12 cellular contexts compared by ENCODE assay signal in genomic region chr7:30912454-30912985, GRCh38. TPM values are rescaled to one million over a fixed set of nuclear protein-coding genes. Genes with fewer than 3 reads are reported as not detected.
A peak's percentile ranks its signal among the peaks of the same experiment; 100 is the strongest.
DNase-seq lines count a peak whose midpoint lies in the region; ATAC-seq and TF ChIP-seq lines count a peak whose summit lies in the region.
"Had no signal": no experiment of that assay in that cellular context is flagged by ENCODE, and none has a peak within 500 bp of the region (broad histone marks: within the 10 kb centered on the region; RNA-seq: fewer than 3 reads in every experiment).

No MANE protein-coding gene starts in this region.

- no peak overlapping the region for H2AFZ ChIP-seq in hepatocyte

- H3K9me3 ChIP-seq in hepatocyte (ENCODE audit: low read depth) = no peaks in the 10 kb centered on the region
- H3K9me3 ChIP-seq in psoas muscle = no peaks in the 10 kb centered on the region
- H3K9me3 ChIP-seq: SJSA1 had no signal

- H3K36me3 ChIP-seq in hepatocyte (replicated peaks; ENCODE audit: insufficient read depth, low read depth) (no peaks in the 10 kb centered on the region), psoas muscle (ENCODE audit: insufficient read depth in 1 of 2, low read depth in 1 of 2) (no peaks in the 10 kb centered on the region)
- H3K36me3 ChIP-seq: SJSA1 had no signal

- 89% methylated on average over 5 of the region's 5 CpGs for WGBS in hepatocyte (ENCODE audit: low lambda C conversion rate, missing lambda C conversion rate)
- WGBS in psoas muscle, 3 donors = 45 to 64% (median 46%) methylated on average over 5 of the region's 5 CpGs

- intact Hi-C loops in Right ventricle myocardium inferior (cut with DNase I) = no loop called here
- intact Hi-C loops in cardiac septum (cut with DNase I) = loop anchor here (5.0 kb wide), 1 partner anchor 160 kb away; the partner anchor contains the start of gene INMT
- intact Hi-C loops in psoas muscle (cut with DNase I) = no loop called here

- no peaks in the 10 kb centered on the region for H3K9me2 ChIP-seq in hepatocyte (replicated peaks; ENCODE audit: insufficient read depth)

- H3K79me2 ChIP-seq in hepatocyte = no peaks in the 10 kb centered on the region

- H3K27me3 ChIP-seq in hepatocyte (no peaks in the 10 kb centered on the region), psoas muscle (ENCODE audit: insufficient read depth in 3 of 3, low read length in 2 of 3) (no peaks in the 10 kb centered on the region)
- H3K27me3 ChIP-seq: SJSA1 had no signal

- H4K20me1 ChIP-seq in hepatocyte (ENCODE audit: insufficient read depth, poor library complexity, severe bottlenecking) = no peaks in the 10 kb centered on the region

- H3K4me1 ChIP-seq in hepatocyte (ENCODE audit: insufficient read depth) = peaks cover 30% of the 10 kb centered on the region
- H3K4me1 ChIP-seq in psoas muscle = peaks cover 5% of the 10 kb centered on the region

- peak; percentile 14 for ATAC-seq in Right ventricle myocardium inferior
- no peak for ATAC-seq in psoas muscle
- no peak for ATAC-seq in GM18873 (IDR thresholded peaks at IDR 0.05; ENCODE audit: low FRiP score, unreplicated experiment)
- no peak for ATAC-seq in HG02884 (IDR thresholded peaks at IDR 0.05; ENCODE audit: unreplicated experiment)
- ATAC-seq: stimulated activated naive CD8-positive, alpha-beta T cell treated with anti-CD3 and anti-CD28 coated beads, Interleukin-15, Interleukin-2, amounts not matched to agents 100 U/mL and 50 U/mL, for 24 hours had no signal

- H3K4me3 ChIP-seq in hepatocyte = no peak overlapping the region
- H3K4me3 ChIP-seq in psoas muscle = peak overlapping the region; percentile 60
- H3K4me3 ChIP-seq: SJSA1 had no signal

- H3K27ac ChIP-seq in hepatocyte (no peak overlapping the region), psoas muscle (no peak overlapping the region)
- H3K27ac ChIP-seq: SJSA1 had no signal

- DNase-seq in Right ventricle myocardium inferior (ENCODE audit: missing footprints) (peak; percentile 46), cardiac septum (ENCODE audit: low spot score) (no peak), hepatocyte (ENCODE audit: low spot score) (no peak), psoas muscle (no peak), NCI-H2029 (lab: John Stamatoyannopoulos, UW) (no peak)
- DNase-seq in activated CD4-positive, alpha-beta T cell treated with anti-CD3 and anti-CD28 coated beads, Interleukin-2, amount 50 U/mL, for 4 hours = no peak
- DNase-seq: NCI-H2029 treated with DMSO at 0.1 percent for 48 hours; stimulated activated naive CD8-positive, alpha-beta T cell treated with anti-CD3 and anti-CD28 coated beads, Interleukin-15, Interleukin-2, amounts not matched to agents 100 U/mL and 50 U/mL, for 24 hours had no signal

- TF ChIP-seq CTCF in hepatocyte (IDR thresholded peaks at IDR 0.05; ENCODE audit: poor library complexity) (no peak), psoas muscle (IDR thresholded peaks at IDR 0.05) (no peak)

- peak overlapping the region; percentile 46 for H3K4me2 ChIP-seq in hepatocyte

RNA-seq across cellular contexts. Expression of gene AQP1, which starts 0.9 kb away (rescaled TPM):
- 284 TPM for total RNA-seq in Right ventricle myocardium inferior
- 155 TPM for total RNA-seq in cardiac septum
- total RNA-seq in hepatocyte = 92.3 and 124 TPM in 2 replicates
- 183 and 241 TPM in 2 replicates for polyA plus RNA-seq in hepatocyte
- 100 to 1,000 TPM in 2 of 4 donors, 10 to 100 TPM in 2; 76.1 to 229 (median 110) TPM for total RNA-seq in psoas muscle
- 100 to 1,000 TPM in 1 of 3 donors, 10 to 100 TPM in 2; 75.0 to 130 (median 97.8) TPM for polyA plus RNA-seq in psoas muscle

RNA-seq across cellular contexts. Expression of gene GHRHR, which starts 51.2 kb away (rescaled TPM):
- total RNA-seq in Right ventricle myocardium inferior (not detected), cardiac septum (not detected), hepatocyte (12.2 TPM in 1 of 2 replicates, not detected in the other), psoas muscle (not detected)
- polyA plus RNA-seq in hepatocyte (0.85 TPM in 1 of 2 replicates, not detected in the other), psoas muscle (under 1 TPM in 2 of 3 donors, not detected in 1; 0.03 to 0.16 TPM)
- total RNA-seq: M059J, SJSA1 had no signal
